18 cellular contexts compared by ENCODE assay signal in the genomic region with DNA sequence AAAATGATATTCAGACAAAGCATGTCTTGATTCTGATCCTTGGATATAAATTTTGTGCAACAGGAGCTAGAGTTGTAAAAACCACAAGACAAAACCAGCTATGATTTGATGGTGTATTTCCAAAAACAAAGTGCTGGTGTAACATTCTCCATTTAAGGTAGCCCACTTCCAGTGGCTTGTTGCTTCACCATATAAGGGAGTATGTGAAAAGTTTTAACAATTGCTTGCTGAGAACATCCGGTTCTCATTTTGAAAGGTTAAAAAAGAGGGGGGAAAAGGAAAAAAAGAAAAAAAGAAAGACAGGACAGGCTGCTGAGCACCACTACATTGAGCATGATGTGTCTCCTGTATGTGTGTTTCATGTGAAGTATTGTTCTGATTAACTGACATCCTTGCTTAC.
A peak's percentile ranks its signal among the peaks of the same experiment; 100 is the strongest.
DNase-seq lines count a peak whose midpoint lies in the region; ATAC-seq and TF ChIP-seq lines count a peak whose summit lies in the region.
"Had no signal": no experiment of that assay in that cellular context is flagged by ENCODE, and none has a peak within 500 bp of the region (broad histone marks: within the 10 kb centered on the region; RNA-seq: fewer than 3 reads in every experiment).

No MANE protein-coding gene starts in this region.

- H3K4me1 ChIP-seq in mucosa of descending colon (ENCODE audit: low read depth) (no peaks in the 10 kb centered on the region), stomach smooth muscle (ENCODE audit: control insufficient read depth, insufficient read depth, low read length) (peaks cover 4% of the 10 kb centered on the region)

- intact Hi-C loops in activated CD4-positive, alpha-beta T cell treated with anti-CD3 and anti-CD28 coated beads for 36 hours (cut with DNase I, micrococcal nuclease) = no loop called here
- intact Hi-C loops in activated T-helper 1 cell treated with anti-CD3 and anti-CD28 coated beads, Interleukin-12 subunit alpha, Interleukin-12 subunit beta, Interleukin-2, Interleukin-4 antibody, amounts not matched to agents 30 ng/mL and 10 ng/mL and 1 ng/mL, durations not matched to agents 14 hours and 24 hours and 36 hours (cut with micrococcal nuclease) = loop anchor here (5.0 kb wide), 2 partner anchors 56 to 136 kb away; no protein-coding TSS in a partner anchor
- intact Hi-C loops in mucosa of descending colon (cut with DNase I, micrococcal nuclease) = no loop called here

- no peaks in the 10 kb centered on the region for H3K9me3 ChIP-seq in mucosa of descending colon
- H3K9me3 ChIP-seq in stomach smooth muscle (ENCODE audit: control insufficient read depth in 2 of 2, low read length in 2 of 2) = no peaks in the 10 kb centered on the region
- H3K9me3 ChIP-seq: neutrophil had no signal

- peak; percentile 63 for ATAC-seq in activated CD4-positive, alpha-beta T cell treated with anti-CD3 and anti-CD28 coated beads for 36 hours
- peak; percentile 34 for ATAC-seq in mucosa of descending colon
- no peak for ATAC-seq in GM18520 (IDR thresholded peaks at IDR 0.05; ENCODE audit: unreplicated experiment)
- ATAC-seq in GM21619 (IDR thresholded peaks at IDR 0.05; ENCODE audit: unreplicated experiment) = no peak
- ATAC-seq in GM21526 (IDR thresholded peaks at IDR 0.05; ENCODE audit: low FRiP score, unreplicated experiment) = no peak
- ATAC-seq: HCT116, sciatic nerve had no signal

- DNase-seq in activated CD4-positive, alpha-beta T cell treated with anti-CD3 and anti-CD28 coated beads for 36 hours = no peak
- DNase-seq in activated CD4-positive, alpha-beta T cell treated with anti-CD3 and anti-CD28 coated beads, Interleukin-2, amount 50 U/mL, for 48 hours = no peak
- no peak for DNase-seq in activated T-helper 1 cell treated with anti-CD3 and anti-CD28 coated beads, Interleukin-12 subunit alpha, Interleukin-12 subunit beta, Interleukin-2, Interleukin-4 antibody, amounts not matched to agents 30 ng/mL and 10 ng/mL and 1 ng/mL, durations not matched to agents 14 hours and 24 hours and 36 hours (ENCODE audit: low spot score)
- DNase-seq in mucosa of descending colon = no peak
- DNase-seq: cerebellar nuclear complex, KG1, NCI-H1436, SHP77, T-helper 9 cell had no signal

- H3K4me3 ChIP-seq in mucosa of descending colon (no peak overlapping the region), stomach smooth muscle (ENCODE audit: low read length in 2 of 2) (peak overlapping the region; percentile 8 to 54)

- peak overlapping the region in 1 of 2 donors; percentile 37 for H3K9ac ChIP-seq in stomach smooth muscle (ENCODE audit: low read length in 2 of 2)

- CTCF ChIA-PET in activated CD4-positive, alpha-beta T cell treated with anti-CD3 and anti-CD28 coated beads for 36 hours (lab: Charles Lee) = interaction anchor here (0.6 to 1.1 kb wide), 2 partner anchors 10 to 220 kb away, joined by 3 read pairs; no protein-coding TSS in a partner anchor

- no peak for TF ChIP-seq CTCF in mucosa of descending colon (IDR thresholded peaks at IDR 0.05)

- H3K27ac ChIP-seq in stomach smooth muscle (ENCODE audit: low read length) = peak overlapping the region; percentile 61
- H3K27ac ChIP-seq: 22Rv1, C4-2B, neutrophil had no signal

- peak overlapping the region; percentile 2 for H3K4me3 Mint-ChIP-seq in activated CD4-positive, alpha-beta T cell treated with anti-CD3 and anti-CD28 coated beads for 36 hours
- peak overlapping the region; percentile 70 for H3K4me3 Mint-ChIP-seq in activated T-helper 1 cell treated with anti-CD3 and anti-CD28 coated beads, Interleukin-12 subunit alpha, Interleukin-12 subunit beta, Interleukin-2, Interleukin-4 antibody, amounts not matched to agents 30 ng/mL and 10 ng/mL and 1 ng/mL, durations not matched to agents 14 hours and 24 hours and 36 hours

- H3K36me3 ChIP-seq in mucosa of descending colon (ENCODE audit: low read depth) = peaks cover 16% of the 10 kb centered on the region
- H3K36me3 ChIP-seq in stomach smooth muscle (ENCODE audit: control insufficient read depth in 2 of 2, insufficient read depth in 2 of 2, low read length in 2 of 2) = peaks cover 49 to 60% of the 10 kb centered on the region in 2 donors

- POLR2A ChIA-PET in activated CD4-positive, alpha-beta T cell treated with anti-CD3 and anti-CD28 coated beads for 36 hours (lab: Charles Lee) = no interaction called here

- H3K36me3 Mint-ChIP-seq in activated CD4-positive, alpha-beta T cell treated with anti-CD3 and anti-CD28 coated beads for 36 hours (ENCODE audit: low read depth) = peaks cover 40% of the 10 kb centered on the region
- peaks cover 41% of the 10 kb centered on the region for H3K36me3 Mint-ChIP-seq in activated T-helper 1 cell treated with anti-CD3 and anti-CD28 coated beads, Interleukin-12 subunit alpha, Interleukin-12 subunit beta, Interleukin-2, Interleukin-4 antibody, amounts not matched to agents 30 ng/mL and 10 ng/mL and 1 ng/mL, durations not matched to agents 14 hours and 24 hours and 36 hours (ENCODE audit: low read depth)

- H3K27ac Mint-ChIP-seq in activated CD4-positive, alpha-beta T cell treated with anti-CD3 and anti-CD28 coated beads for 36 hours = peak overlapping the region; percentile 24
- peak overlapping the region; percentile 75 for H3K27ac Mint-ChIP-seq in activated T-helper 1 cell treated with anti-CD3 and anti-CD28 coated beads, Interleukin-12 subunit alpha, Interleukin-12 subunit beta, Interleukin-2, Interleukin-4 antibody, amounts not matched to agents 30 ng/mL and 10 ng/mL and 1 ng/mL, durations not matched to agents 14 hours and 24 hours and 36 hours

- H3K9me3 Mint-ChIP-seq in activated CD4-positive, alpha-beta T cell treated with anti-CD3 and anti-CD28 coated beads for 36 hours (ENCODE audit: low read depth) = no peaks in the 10 kb centered on the region
- no peaks in the 10 kb centered on the region for H3K9me3 Mint-ChIP-seq in activated T-helper 1 cell treated with anti-CD3 and anti-CD28 coated beads, Interleukin-12 subunit alpha, Interleukin-12 subunit beta, Interleukin-2, Interleukin-4 antibody, amounts not matched to agents 30 ng/mL and 10 ng/mL and 1 ng/mL, durations not matched to agents 14 hours and 24 hours and 36 hours

- H3K4me1 Mint-ChIP-seq in activated CD4-positive, alpha-beta T cell treated with anti-CD3 and anti-CD28 coated beads for 36 hours = peaks cover 23% of the 10 kb centered on the region
- H3K4me1 Mint-ChIP-seq in activated T-helper 1 cell treated with anti-CD3 and anti-CD28 coated beads, Interleukin-12 subunit alpha, Interleukin-12 subunit beta, Interleukin-2, Interleukin-4 antibody, amounts not matched to agents 30 ng/mL and 10 ng/mL and 1 ng/mL, durations not matched to agents 14 hours and 24 hours and 36 hours (ENCODE audit: low read depth) = peaks cover 47% of the 10 kb centered on the region

- H3K27me3 ChIP-seq in stomach smooth muscle (ENCODE audit: control insufficient read depth in 1 of 2, insufficient read depth in 2 of 2, low read length in 2 of 2) = no peaks in the 10 kb centered on the region
- H3K27me3 ChIP-seq: neutrophil had no signal

- no peaks in the 10 kb centered on the region for H3K27me3 Mint-ChIP-seq in activated CD4-positive, alpha-beta T cell treated with anti-CD3 and anti-CD28 coated beads for 36 hours
- no peaks in the 10 kb centered on the region for H3K27me3 Mint-ChIP-seq in activated T-helper 1 cell treated with anti-CD3 and anti-CD28 coated beads, Interleukin-12 subunit alpha, Interleukin-12 subunit beta, Interleukin-2, Interleukin-4 antibody, amounts not matched to agents 30 ng/mL and 10 ng/mL and 1 ng/mL, durations not matched to agents 14 hours and 24 hours and 36 hours (ENCODE audit: insufficient read depth)

Comparison
In these comparisons a context has a peak if more than half of its experiments do, and no peak if none do; other contexts are left out.
1. ATAC-seq: peak in activated CD4-positive, alpha-beta T cell treated with anti-CD3 and anti-CD28 coated beads for 36 hours (single experiment) and mucosa of descending colon (single experiment); none in GM18520 (single experiment), GM21619 (single experiment) and GM21526 (single experiment).